ENCODE assay signal across 1 cellular context in the genomic region with DNA sequence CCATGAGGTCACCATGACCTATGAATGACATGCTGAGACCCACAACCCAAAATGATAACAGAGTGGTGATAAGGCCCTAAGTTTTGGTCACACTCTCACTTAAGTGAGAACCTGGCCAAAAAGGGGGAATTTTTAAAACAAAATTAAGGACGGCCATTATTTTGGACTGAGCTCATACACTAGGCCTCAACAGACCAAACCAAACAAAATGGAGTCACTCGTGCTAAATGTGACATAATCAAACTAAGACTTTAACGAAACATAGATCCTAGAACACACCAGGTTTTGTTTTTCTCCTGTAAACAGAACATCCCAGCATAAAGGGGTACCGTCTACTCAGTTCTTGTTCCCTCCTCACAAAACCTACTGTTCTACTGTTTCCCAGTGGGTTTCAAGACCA.
TF ChIP-seq lines count a peak whose summit lies in the region.

No MANE protein-coding gene starts in this region.

TF ChIP-seq in GM12878, 131 proteins besides CTCF, POLR2A, EP300 and RAD21:
- TF ChIP-seq, protein P1, sequence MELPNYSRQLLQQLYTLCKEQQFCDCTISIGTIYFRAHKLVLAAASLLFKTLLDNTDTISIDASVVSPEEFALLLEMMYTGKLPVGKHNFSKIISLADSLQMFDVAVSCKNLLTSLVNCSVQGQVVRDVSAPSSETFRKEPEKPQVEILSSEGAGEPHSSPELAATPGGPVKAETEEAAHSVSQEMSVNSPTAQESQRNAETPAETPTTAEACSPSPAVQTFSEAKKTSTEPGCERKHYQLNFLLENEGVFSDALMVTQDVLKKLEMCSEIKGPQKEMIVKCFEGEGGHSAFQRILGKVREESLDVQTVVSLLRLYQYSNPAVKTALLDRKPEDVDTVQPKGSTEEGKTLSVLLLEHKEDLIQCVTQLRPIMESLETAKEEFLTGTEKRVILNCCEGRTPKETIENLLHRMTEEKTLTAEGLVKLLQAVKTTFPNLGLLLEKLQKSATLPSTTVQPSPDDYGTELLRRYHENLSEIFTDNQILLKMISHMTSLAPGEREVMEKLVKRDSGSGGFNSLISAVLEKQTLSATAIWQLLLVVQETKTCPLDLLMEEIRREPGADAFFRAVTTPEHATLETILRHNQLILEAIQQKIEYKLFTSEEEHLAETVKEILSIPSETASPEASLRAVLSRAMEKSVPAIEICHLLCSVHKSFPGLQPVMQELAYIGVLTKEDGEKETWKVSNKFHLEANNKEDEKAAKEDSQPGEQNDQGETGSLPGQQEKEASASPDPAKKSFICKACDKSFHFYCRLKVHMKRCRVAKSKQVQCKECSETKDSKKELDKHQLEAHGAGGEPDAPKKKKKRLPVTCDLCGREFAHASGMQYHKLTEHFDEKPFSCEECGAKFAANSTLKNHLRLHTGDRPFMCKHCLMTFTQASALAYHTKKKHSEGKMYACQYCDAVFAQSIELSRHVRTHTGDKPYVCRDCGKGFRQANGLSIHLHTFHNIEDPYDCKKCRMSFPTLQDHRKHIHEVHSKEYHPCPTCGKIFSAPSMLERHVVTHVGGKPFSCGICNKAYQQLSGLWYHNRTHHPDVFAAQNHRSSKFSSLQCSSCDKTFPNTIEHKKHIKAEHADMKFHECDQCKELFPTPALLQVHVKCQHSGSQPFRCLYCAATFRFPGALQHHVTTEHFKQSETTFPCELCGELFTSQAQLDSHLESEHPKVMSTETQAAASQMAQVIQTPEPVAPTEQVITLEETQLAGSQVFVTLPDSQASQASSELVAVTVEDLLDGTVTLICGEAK (IDR thresholded peaks at IDR 0.05; ENCODE audit: borderline replicate concordance): no peak
- TF ChIP-seq, protein P2, sequence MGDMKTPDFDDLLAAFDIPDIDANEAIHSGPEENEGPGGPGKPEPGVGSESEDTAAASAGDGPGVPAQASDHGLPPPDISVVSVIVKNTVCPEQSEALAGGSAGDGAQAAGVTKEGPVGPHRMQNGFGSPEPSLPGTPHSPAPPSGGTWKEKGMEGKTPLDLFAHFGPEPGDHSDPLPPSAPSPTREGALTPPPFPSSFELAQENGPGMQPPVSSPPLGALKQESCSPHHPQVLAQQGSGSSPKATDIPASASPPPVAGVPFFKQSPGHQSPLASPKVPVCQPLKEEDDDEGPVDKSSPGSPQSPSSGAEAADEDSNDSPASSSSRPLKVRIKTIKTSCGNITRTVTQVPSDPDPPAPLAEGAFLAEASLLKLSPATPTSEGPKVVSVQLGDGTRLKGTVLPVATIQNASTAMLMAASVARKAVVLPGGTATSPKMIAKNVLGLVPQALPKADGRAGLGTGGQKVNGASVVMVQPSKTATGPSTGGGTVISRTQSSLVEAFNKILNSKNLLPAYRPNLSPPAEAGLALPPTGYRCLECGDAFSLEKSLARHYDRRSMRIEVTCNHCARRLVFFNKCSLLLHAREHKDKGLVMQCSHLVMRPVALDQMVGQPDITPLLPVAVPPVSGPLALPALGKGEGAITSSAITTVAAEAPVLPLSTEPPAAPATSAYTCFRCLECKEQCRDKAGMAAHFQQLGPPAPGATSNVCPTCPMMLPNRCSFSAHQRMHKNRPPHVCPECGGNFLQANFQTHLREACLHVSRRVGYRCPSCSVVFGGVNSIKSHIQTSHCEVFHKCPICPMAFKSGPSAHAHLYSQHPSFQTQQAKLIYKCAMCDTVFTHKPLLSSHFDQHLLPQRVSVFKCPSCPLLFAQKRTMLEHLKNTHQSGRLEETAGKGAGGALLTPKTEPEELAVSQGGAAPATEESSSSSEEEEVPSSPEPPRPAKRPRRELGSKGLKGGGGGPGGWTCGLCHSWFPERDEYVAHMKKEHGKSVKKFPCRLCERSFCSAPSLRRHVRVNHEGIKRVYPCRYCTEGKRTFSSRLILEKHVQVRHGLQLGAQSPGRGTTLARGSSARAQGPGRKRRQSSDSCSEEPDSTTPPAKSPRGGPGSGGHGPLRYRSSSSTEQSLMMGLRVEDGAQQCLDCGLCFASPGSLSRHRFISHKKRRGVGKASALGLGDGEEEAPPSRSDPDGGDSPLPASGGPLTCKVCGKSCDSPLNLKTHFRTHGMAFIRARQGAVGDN (IDR thresholded peaks at IDR 0.05): peak; percentile 94
- peak; percentile 95 for TF ChIP-seq ZNF592 (IDR thresholded peaks at IDR 0.05)
- TF ChIP-seq NKRF (conservative IDR thresholded peaks at IDR 0.05): no peak
